ENCODE assay signal across 18 cellular contexts in genomic region chr10:100355069-100355468, GRCh38. TPM values are rescaled to one million over a fixed set of nuclear protein-coding genes. Genes with fewer than 3 reads are reported as not detected.
DNase-seq lines count a peak whose midpoint lies in the region; ATAC-seq, FAIRE-seq and TF ChIP-seq lines count a peak whose summit lies in the region.
"Had no signal": no experiment of that assay in that cellular context is flagged by ENCODE, and none has a peak within 500 bp of the region (broad histone marks: within the 10 kb centered on the region; RNA-seq: fewer than 3 reads in every experiment).

No MANE protein-coding gene starts in this region.

- no peaks in the 10 kb centered on the region for H3K9me2 ChIP-seq in Karpas-422 (replicated peaks; ENCODE audit: insufficient read depth, low read length)

- intact Hi-C loops in heart left ventricle (cut with DNase I): no loop called here

- no peak for TF ChIP-seq POLR2A in heart left ventricle (IDR thresholded peaks at IDR 0.05)

- TF ChIP-seq CTCF in cardiac muscle cell (IDR thresholded peaks at IDR 0.05; ENCODE audit: low read depth, low read length) (no peak), heart left ventricle (IDR thresholded peaks at IDR 0.05) (no peak), RWPE1 (conservative IDR thresholded peaks at IDR 0.05; ENCODE audit: low read depth) (no peak)

- H3K36me3 ChIP-seq in cardiac muscle cell: peaks cover 60% of the 10 kb centered on the region
- H3K36me3 ChIP-seq in heart left ventricle: peaks cover 0 to 11% (median 0%) of the 10 kb centered on the region in 9 donors
- H3K36me3 ChIP-seq in small intestine (ENCODE audit: control insufficient read depth in 2 of 2, insufficient read depth in 2 of 2, low read length in 2 of 2): peaks cover 6 to 13% of the 10 kb centered on the region in 2 donors
- H3K36me3 ChIP-seq in Karpas-422 (ENCODE audit: insufficient read depth, low read length): peaks cover 90% of the 10 kb centered on the region

- CTCF ChIA-PET in RWPE1 (lab: Yijun Ruan, JAX): no interaction called here

- no peak overlapping the region for H2AFZ ChIP-seq in Karpas-422 (ENCODE audit: low read length)

- H4K20me1 ChIP-seq in Karpas-422 (ENCODE audit: insufficient read depth, low read depth, low read length): peaks cover 71% of the 10 kb centered on the region

- FAIRE-seq in small intestine (lab: Jason Lieb, UNC): no peak
- FAIRE-seq: D721Med had no signal

- POLR2A ChIA-PET in RWPE1 (lab: Yijun Ruan, JAX; ENCODE audit: low non-redundant PET): interaction anchor here (0.6 kb wide), 1 partner anchor 168 kb away, joined by 3 read pairs; no protein-coding TSS in a partner anchor

- peaks cover 39% of the 10 kb centered on the region for H3K79me2 ChIP-seq in Karpas-422 (ENCODE audit: low read length)

- H3K27ac ChIP-seq in cardiac muscle cell (peak overlapping the region; percentile 56), heart left ventricle (no peak overlapping the region), RWPE1 (peak overlapping the region; percentile 58), epithelial cell of prostate (peak overlapping the region; percentile 81), small intestine (ENCODE audit: low read depth in 1 of 2, low read length in 1 of 2) (no peak overlapping the region), Karpas-422 (ENCODE audit: low read length) (no peak overlapping the region)

- DNase-seq in cardiac muscle cell (ENCODE audit: low read depth in 1 of 2, low spot score in 1 of 2): no peak
- no peak for DNase-seq in heart left ventricle
- no peak for DNase-seq in RWPE1 (ENCODE audit: low spot score)
- no peak for DNase-seq in epithelial cell of prostate (ENCODE audit: low read depth, low spot score)
- DNase-seq in small intestine: peak; percentile 65
- DNase-seq in Karpas-422: no peak
- no peak for DNase-seq in stimulated activated CD4-positive, alpha-beta T cell treated with anti-CD3 and anti-CD28 coated beads, Interleukin-4, amount 100 ng/mL, for 24 hours
- DNase-seq: CD4-positive, alpha-beta T cell; GOT3; NCI-H1417 treated with DMSO at 0.1 percent for 48 hours; NCI-H2081; NCI-H524 treated with DMSO at 0.1 percent for 48 hours; RPMI8226 had no signal

- H3K9ac ChIP-seq in Karpas-422 (ENCODE audit: low read length): no peak overlapping the region

- no peak overlapping the region for H3K4me2 ChIP-seq in Karpas-422 (ENCODE audit: low read depth, low read length, poor library complexity, severe bottlenecking)

- H3K4me3 ChIP-seq in cardiac muscle cell (no peak overlapping the region), heart left ventricle (no peak overlapping the region), small intestine (ENCODE audit: low read depth in 1 of 2, low read length in 2 of 2) (no peak overlapping the region), Karpas-422 (ENCODE audit: low read length) (no peak overlapping the region)

- ATAC-seq in heart left ventricle (no peak), HG02885 (IDR thresholded peaks at IDR 0.05; ENCODE audit: poor library complexity, unreplicated experiment) (no peak)

- H3K27me3 ChIP-seq in cardiac muscle cell (no peaks in the 10 kb centered on the region), heart left ventricle (no peaks in the 10 kb centered on the region), small intestine (ENCODE audit: control insufficient read depth in 2 of 2, insufficient read depth in 2 of 2, low read length in 2 of 2) (no peaks in the 10 kb centered on the region), Karpas-422 (ENCODE audit: low read length) (no peaks in the 10 kb centered on the region)

- H3K9me3 ChIP-seq in cardiac muscle cell (ENCODE audit: low read depth): no peaks in the 10 kb centered on the region
- no peaks in the 10 kb centered on the region for H3K9me3 ChIP-seq in heart left ventricle
- no peaks in the 10 kb centered on the region for H3K9me3 ChIP-seq in small intestine (ENCODE audit: control insufficient read depth, low read depth)
- H3K9me3 ChIP-seq in Karpas-422 (ENCODE audit: low read length): no peaks in the 10 kb centered on the region

- 74 to 83% (median 78%) methylated on average over 5 of the region's 5 CpGs for WGBS in heart left ventricle, 4 donors
- WGBS in small intestine, 3 donors: 17 to 69% (median 44%) methylated on average over 5 of the region's 5 CpGs

- peaks cover 46% of the 10 kb centered on the region for H3K4me1 ChIP-seq in cardiac muscle cell (ENCODE audit: low read depth)
- peaks cover 0 to 19% (median 14%) of the 10 kb centered on the region in 12 donors for H3K4me1 ChIP-seq in heart left ventricle
- H3K4me1 ChIP-seq in small intestine (ENCODE audit: control insufficient read depth in 2 of 2, insufficient read depth in 1 of 2, low read depth in 1 of 2, low read length in 1 of 2): peaks cover 4 to 5% of the 10 kb centered on the region in 2 donors
- H3K4me1 ChIP-seq in Karpas-422 (ENCODE audit: low read length): peaks cover 24% of the 10 kb centered on the region

RNA-seq across cellular contexts. Expression of gene SCD, which starts 8.0 kb away (rescaled TPM):
- total RNA-seq in cardiac muscle cell (149 and 275 TPM in 2 replicates), heart left ventricle (100 to 1,000 TPM in 1 of 9 donors, 10 to 100 TPM in 2, 1 to 10 TPM in 6; 2.3 to 216 (median 4.9) TPM)
- polyA plus RNA-seq in cardiac muscle cell (136 and 246 TPM in 2 replicates), heart left ventricle (10 to 100 TPM; 16.8 to 66.9 TPM), small intestine (100 to 1,000 TPM in 1 of 3 donors, 10 to 100 TPM in 2; 14.8 to 144 (median 20.5) TPM)
- total RNA-seq in Karpas-422 (2014; rRNA removed; shearing (Covaris generic); ENCODE audit: low replicate concordance): 282 and 463 TPM in 2 replicates

RNA-seq across cellular contexts. Expression of gene PKD2L1, which starts 25.0 kb away (rescaled TPM):
- total RNA-seq in cardiac muscle cell (not detected in 2 replicates), heart left ventricle (not detected)
- polyA plus RNA-seq in cardiac muscle cell (not detected in 2 replicates), heart left ventricle (not detected), small intestine (under 1 TPM in 2 of 3 donors, not detected in 1; 0.10 to 0.27 TPM)
- 0.07 and 0.25 TPM in 2 replicates for total RNA-seq in Karpas-422 (2014; rRNA removed; shearing (Covaris generic); ENCODE audit: low replicate concordance)
- total RNA-seq: B cell; CD4-positive, alpha-beta T cell; Daoy; SK-MEL-5 had no signal

Comparison
In these comparisons a context has a peak if more than half of its experiments do, and no peak if none do; other contexts are left out.
1. H3K27ac ChIP-seq: peak in cardiac muscle cell (single experiment), RWPE1 (single experiment) and epithelial cell of prostate (single experiment); none in heart left ventricle (0 of 12), small intestine (0 of 2) and Karpas-422 (single experiment).